Comparison of ENCODE assay signal across 21 cellular contexts in the genomic region with DNA sequence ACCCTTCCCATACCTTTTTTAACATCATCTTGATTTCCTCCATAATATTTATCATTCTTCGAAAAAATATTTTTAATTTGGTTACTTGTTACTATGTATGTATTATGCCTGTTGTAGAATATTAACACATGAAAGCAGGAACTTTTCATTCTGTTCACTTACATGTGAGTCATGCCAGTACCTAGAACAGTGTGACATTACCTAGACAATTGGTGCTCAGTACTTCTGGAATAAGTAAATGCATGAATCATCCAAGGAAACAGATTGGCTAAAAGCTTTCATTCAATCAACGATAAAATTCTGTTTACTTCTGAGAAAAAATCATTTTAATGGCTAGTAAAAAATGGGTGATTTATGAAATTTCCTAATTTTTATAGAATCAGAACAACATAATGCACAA.
"Had no signal": no experiment of that assay in that cellular context is flagged by ENCODE, and none has a peak within 500 bp of the region (broad histone marks: within the 10 kb centered on the region; RNA-seq: fewer than 3 reads in every experiment).

No MANE protein-coding gene starts in this region.

- H3K9ac ChIP-seq: neural progenitor cell had no signal

- H3K4me1 Mint-ChIP-seq: activated CD4-positive, alpha-beta T cell treated with anti-CD3 and anti-CD28 coated beads, Interleukin-2, amount 10 ng/mL, durations not matched to agents 24 days and 14 days; activated naive CD8-positive, alpha-beta T cell treated with anti-CD3 and anti-CD28 coated beads, Interleukin-2, amount 10 ng/mL, durations not matched to agents 7 days and 5 days; immature natural killer cell; naive B cell had no signal

- H3K4me3 ChIP-seq: dorsolateral prefrontal cortex, neural progenitor cell, ovary, sigmoid colon, thoracic aorta, upper lobe of right lung had no signal

- ATAC-seq: activated CD8-positive, alpha-beta T cell treated with anti-CD3 and anti-CD28 coated beads, Interleukin-2, amount 10 ng/mL, durations not matched to agents 7 days and 5 days; left lobe of liver; upper lobe of right lung; WTC11 had no signal

- H3K36me3 ChIP-seq: brain microvascular endothelial cell, neural progenitor cell, ovary, sigmoid colon, thoracic aorta, upper lobe of right lung had no signal

- H3K36me3 Mint-ChIP-seq: activated naive CD8-positive, alpha-beta T cell treated with anti-CD3 and anti-CD28 coated beads, Interleukin-2, amount 10 ng/mL, durations not matched to agents 7 days and 5 days; immature natural killer cell; naive B cell; neural progenitor cell; WTC11 had no signal

- H2AFZ ChIP-seq: neural progenitor cell had no signal

- H3K9me3 ChIP-seq: ovary, sigmoid colon, thoracic aorta, upper lobe of right lung had no signal

- H3K9me3 Mint-ChIP-seq: activated CD4-positive, alpha-beta T cell treated with anti-CD3 and anti-CD28 coated beads, Interleukin-2, amount 10 ng/mL, durations not matched to agents 24 days and 14 days; activated naive CD8-positive, alpha-beta T cell treated with anti-CD3 and anti-CD28 coated beads, Interleukin-2, amount 10 ng/mL, durations not matched to agents 7 days and 5 days; activated T-helper 1 cell treated with anti-CD3 and anti-CD28 coated beads, Interleukin-12 subunit alpha, Interleukin-12 subunit beta, Interleukin-2, Interleukin-4 antibody, amounts not matched to agents 30 ng/mL and 10 ng/mL and 1 ng/mL, durations not matched to agents 14 hours and 24 hours and 36 hours; neural progenitor cell; T-helper 1 cell treated with Interleukin-12 subunit alpha and Interleukin-12 subunit beta and Interleukin-4 antibody, amounts not matched to agents 30 μg/mL and 1 μg/mL, for 36 hours; WTC11 had no signal

- H3K4me2 ChIP-seq: neural progenitor cell had no signal

- H3K27me3 Mint-ChIP-seq: activated CD4-positive, alpha-beta T cell treated with anti-CD3 and anti-CD28 coated beads, Interleukin-2, amount 10 ng/mL, durations not matched to agents 24 days and 14 days; activated naive CD8-positive, alpha-beta T cell treated with anti-CD3 and anti-CD28 coated beads, Interleukin-2, amount 10 ng/mL, durations not matched to agents 7 days and 5 days; naive B cell had no signal

- H3K27ac ChIP-seq: brain microvascular endothelial cell, dorsolateral prefrontal cortex, neural progenitor cell, ovary, sigmoid colon, thoracic aorta, upper lobe of right lung had no signal

- H3K4me1 ChIP-seq: sigmoid colon, upper lobe of right lung had no signal

- H3K4me3 Mint-ChIP-seq: activated CD4-positive, alpha-beta T cell treated with anti-CD3 and anti-CD28 coated beads, Interleukin-2, amount 10 ng/mL, durations not matched to agents 24 days and 14 days; activated CD8-positive, alpha-beta T cell treated with anti-CD3 and anti-CD28 coated beads, Interleukin-2, amount 10 ng/mL, durations not matched to agents 7 days and 5 days; activated naive CD8-positive, alpha-beta T cell treated with anti-CD3 and anti-CD28 coated beads, Interleukin-2, amount 10 ng/mL, durations not matched to agents 7 days and 5 days; activated T-helper 1 cell treated with anti-CD3 and anti-CD28 coated beads, Interleukin-12 subunit alpha, Interleukin-12 subunit beta, Interleukin-2, Interleukin-4 antibody, amounts not matched to agents 30 ng/mL and 10 ng/mL and 1 ng/mL, durations not matched to agents 14 hours and 24 hours and 36 hours; immature natural killer cell; naive B cell; neural progenitor cell; T-helper 1 cell treated with Interleukin-12 subunit alpha and Interleukin-12 subunit beta and Interleukin-4 antibody, amounts not matched to agents 30 μg/mL and 1 μg/mL, for 36 hours; WTC11 had no signal

- H3K27me3 ChIP-seq: brain microvascular endothelial cell, dorsolateral prefrontal cortex, neural progenitor cell, ovary, sigmoid colon, upper lobe of right lung had no signal

- DNase-seq: activated CD4-positive, alpha-beta T cell treated with anti-CD3 and anti-CD28 coated beads, Interleukin-2, amount 10 ng/mL, durations not matched to agents 24 days and 14 days; activated CD8-positive, alpha-beta T cell treated with anti-CD3 and anti-CD28 coated beads, Interleukin-2, amount 10 ng/mL, durations not matched to agents 7 days and 5 days; activated naive CD4-positive, alpha-beta T cell; activated naive CD8-positive, alpha-beta T cell treated with anti-CD3 and anti-CD28 coated beads, Interleukin-2, amount 10 ng/mL, durations not matched to agents 7 days and 5 days; brain microvascular endothelial cell; cerebellar nuclear complex; dorsolateral prefrontal cortex; foreskin melanocyte; head of caudate nucleus; immature natural killer cell; naive B cell; ovary; sigmoid colon; stimulated activated CD4-positive, alpha-beta T cell treated with anti-CD3 and anti-CD28 coated beads, Interleukin-1b, Interleukin-23, amount 100 ng/mL, for 48 hours; upper lobe of right lung had no signal

- H3K27ac Mint-ChIP-seq: activated CD4-positive, alpha-beta T cell treated with anti-CD3 and anti-CD28 coated beads, Interleukin-2, amount 10 ng/mL, durations not matched to agents 24 days and 14 days; activated CD8-positive, alpha-beta T cell treated with anti-CD3 and anti-CD28 coated beads, Interleukin-2, amount 10 ng/mL, durations not matched to agents 7 days and 5 days; activated naive CD8-positive, alpha-beta T cell treated with anti-CD3 and anti-CD28 coated beads, Interleukin-2, amount 10 ng/mL, durations not matched to agents 7 days and 5 days; activated T-helper 1 cell treated with anti-CD3 and anti-CD28 coated beads, Interleukin-12 subunit alpha, Interleukin-12 subunit beta, Interleukin-2, Interleukin-4 antibody, amounts not matched to agents 30 ng/mL and 10 ng/mL and 1 ng/mL, durations not matched to agents 14 hours and 24 hours and 36 hours; immature natural killer cell; naive B cell; neural progenitor cell; T-helper 1 cell treated with Interleukin-12 subunit alpha and Interleukin-12 subunit beta and Interleukin-4 antibody, amounts not matched to agents 30 μg/mL and 1 μg/mL, for 36 hours; WTC11 had no signal
